9 cellular contexts compared by ENCODE assay signal in genomic region chr10:13001887-13002212, GRCh38. TPM values are rescaled to one million over a fixed set of nuclear protein-coding genes. Genes with fewer than 3 reads are reported as not detected.
DNase-seq lines count a peak whose midpoint lies in the region; ATAC-seq and TF ChIP-seq lines count a peak whose summit lies in the region.
"Had no signal": no experiment of that assay in that cellular context is flagged by ENCODE, and none has a peak within 500 bp of the region (broad histone marks: within the 10 kb centered on the region; RNA-seq: fewer than 3 reads in every experiment).

No MANE protein-coding gene starts in this region.

- H3K4me3 ChIP-seq in MG63 (peak overlapping the region; percentile 22; the same call in 1 of the 2 replicates), mammary epithelial cell (replicated peaks in 1 of 3; ENCODE audit: insufficient read depth in 1 of 3, low read depth in 2 of 3, low read length in 3 of 3) (peak overlapping the region in 2 of 3 experiments; percentile 12 to 38), lower lobe of right lung (peak overlapping the region; percentile 50), suprapubic skin (peak overlapping the region; percentile 72)

- H3K4me2 ChIP-seq in mammary epithelial cell (ENCODE audit: insufficient read depth, low read depth, low read length) = peak overlapping the region; percentile 81

- DNase-seq in MG63 = no peak
- no peak for DNase-seq in mammary epithelial cell
- DNase-seq in lower lobe of right lung = no peak
- no peak for DNase-seq in suprapubic skin (ENCODE audit: low spot score in 2 of 2)
- DNase-seq in activated CD4-positive, CD25-positive, alpha-beta regulatory T cell (lab: John Stamatoyannopoulos, UW) = no peak
- DNase-seq in activated gamma-delta T cell treated with Interleukin-2 at 50 U/mL for 16 hours = no peak
- DNase-seq: DND-41; stimulated activated CD4-positive, alpha-beta T cell treated with anti-CD3 and anti-CD28 coated beads, Interleukin-4, amount 100 ng/mL, for 24 hours had no signal

- no peak for TF ChIP-seq EP300 in suprapubic skin (IDR thresholded peaks at IDR 0.05)

- H3K36me3 ChIP-seq in MG63 (no peaks in the 10 kb centered on the region), mammary epithelial cell (ENCODE audit: insufficient read depth, low read length) (no peaks in the 10 kb centered on the region), lower lobe of right lung (no peaks in the 10 kb centered on the region), suprapubic skin (no peaks in the 10 kb centered on the region)

- no peaks in the 10 kb centered on the region for H3K79me2 ChIP-seq in mammary epithelial cell (ENCODE audit: insufficient read depth, low read length)

- CTCF ChIA-PET in mammary epithelial cell (lab: Charles Lee; ENCODE audit: low non-redundant PET) = no interaction called here

- H3K27me3 ChIP-seq in MG63 = no peaks in the 10 kb centered on the region
- peaks cover 9% of the 10 kb centered on the region for H3K27me3 ChIP-seq in mammary epithelial cell (ENCODE audit: insufficient read depth, low read length)
- peaks cover 28% of the 10 kb centered on the region for H3K27me3 ChIP-seq in lower lobe of right lung (ENCODE audit: low read depth)
- H3K27me3 ChIP-seq in suprapubic skin = peaks cover 7% of the 10 kb centered on the region

- dilution Hi-C loops in mammary epithelial cell (cut with HindIII; ENCODE audit: low sequenced_read_pairs) = loop anchor here (5.0 kb wide), 1 partner anchor 40 kb away; no protein-coding TSS in a partner anchor

- TF ChIP-seq CTCF in mammary epithelial cell (conservative IDR thresholded peaks at IDR 0.05 in 1 of 2, IDR thresholded peaks at IDR 0.05 in 1 of 2; ENCODE audit: extremely low read depth in 1 of 2, insufficient read depth in 1 of 2, low read depth in 1 of 2, low read length in 2 of 2) (no peak), lower lobe of right lung (IDR thresholded peaks at IDR 0.05) (no peak), suprapubic skin (IDR thresholded peaks at IDR 0.05) (no peak)

- no TSS peak for BruUV-seq in mammary epithelial cell (replicated peaks; lab: Mats Ljungman, UMichigan)

- no peak overlapping the region for H3K9ac ChIP-seq in mammary epithelial cell (ENCODE audit: insufficient read depth, low read length)

- intact Hi-C loops in mammary epithelial cell (cut with micrococcal nuclease) = no loop called here
- intact Hi-C loops in lower lobe of right lung (cut with DNase I) = no loop called here

- TF ChIP-seq POLR2A in suprapubic skin (IDR thresholded peaks at IDR 0.05) = no peak

- ATAC-seq in lower lobe of right lung = no peak
- ATAC-seq in GM19452 (IDR thresholded peaks at IDR 0.05; ENCODE audit: unreplicated experiment) = no peak

- H3K27ac ChIP-seq in mammary epithelial cell (ENCODE audit: insufficient read depth, low read depth, low read length) = no peak overlapping the region
- H3K27ac ChIP-seq in lower lobe of right lung = no peak overlapping the region
- H3K27ac ChIP-seq in suprapubic skin = peak overlapping the region; percentile 60

- in situ Hi-C loops in mammary epithelial cell (cut with MboI; ENCODE audit: low sequenced_read_pairs in 2 of 2) = no loop called here

- no peaks in the 10 kb centered on the region for H4K20me1 ChIP-seq in mammary epithelial cell (ENCODE audit: insufficient read depth, low read length)

- H3K9me3 ChIP-seq in MG63 (peaks cover 4% of the 10 kb centered on the region; the same call in 1 of the 2 replicates), mammary epithelial cell (replicated peaks; ENCODE audit: insufficient read depth, low read length) (no peaks in the 10 kb centered on the region), lower lobe of right lung (no peaks in the 10 kb centered on the region), suprapubic skin (no peaks in the 10 kb centered on the region)

- peak overlapping the region; percentile 66 for H2AFZ ChIP-seq in mammary epithelial cell (ENCODE audit: low read depth, low read length)

- 3% methylated on average over 2 of the region's 9 CpGs for WGBS in mammary epithelial cell (ENCODE audit: low coverage, missing lambda C conversion rate)
- 3% methylated on average over 9 of the region's 9 CpGs for WGBS in suprapubic skin

- no peaks in the 10 kb centered on the region for H3K4me1 ChIP-seq in mammary epithelial cell (ENCODE audit: insufficient read depth, low read length)
- no peaks in the 10 kb centered on the region for H3K4me1 ChIP-seq in lower lobe of right lung
- peaks cover 32% of the 10 kb centered on the region for H3K4me1 ChIP-seq in suprapubic skin

RNA-seq across cellular contexts. Expression of gene CCDC3, which starts 0.3 kb away (rescaled TPM):
- 0.52 and 3.3 TPM in 2 replicates for total RNA-seq in MG63 (2014; rRNA removed; shearing (Covaris generic); ENCODE audit: low replicate concordance)
- 1 to 10 TPM; 3.7 to 7.7 TPM for total RNA-seq in mammary epithelial cell
- polyA plus RNA-seq in mammary epithelial cell = 0.40 TPM
- polyA minus RNA-seq in mammary epithelial cell = 0.16 TPM
- 10.5 TPM for total RNA-seq in lower lobe of right lung
- total RNA-seq in suprapubic skin = 100 to 1,000 TPM in 1 of 4 donors, 10 to 100 TPM in 3; 31.3 to 124 (median 60.2) TPM

Comparison
In these comparisons a context has a peak if more than half of its experiments do, and no peak if none do; other contexts are left out.
1. H3K4me3 ChIP-seq: peak in every context shown above with its lines; median percentile 72 in suprapubic skin; 50 in lower lobe of right lung; 25 in mammary epithelial cell; 22 in MG63.